ENCODE assay signal across 18 cellular contexts in genomic region chr17:32780721-32781120, GRCh38.
DNase-seq lines count a peak whose midpoint lies in the region; ATAC-seq, FAIRE-seq and TF ChIP-seq lines count a peak whose summit lies in the region.
"Had no signal": no experiment of that assay in that cellular context is flagged by ENCODE, and none has a peak within 500 bp of the region (broad histone marks: within the 10 kb centered on the region; RNA-seq: fewer than 3 reads in every experiment).

No MANE protein-coding gene starts in this region.

- no peak overlapping the region for H3K23ac ChIP-seq in mesenchymal stem cell (ENCODE audit: low read length in 2 of 2)

- H3K18ac ChIP-seq in mesenchymal stem cell (ENCODE audit: low read depth in 1 of 2, low read length in 2 of 2) = no peak overlapping the region

- peak; percentile 27 for FAIRE-seq in GM12878 (lab: Jason Lieb, UNC)
- FAIRE-seq in urothelium cell line (lab: Jason Lieb, UNC) = no peak
- FAIRE-seq: A549, D721Med had no signal

- H4K91ac ChIP-seq in mesenchymal stem cell (ENCODE audit: low read length) = no peak overlapping the region

- no peaks in the 10 kb centered on the region for H3K36me3 ChIP-seq in GM12878 (ENCODE audit: control insufficient read depth in 2 of 2, insufficient read depth in 2 of 2, low read length in 1 of 2)
- peaks cover 0 to 21% of the 10 kb centered on the region in 2 experiments for H3K36me3 ChIP-seq in mesenchymal stem cell (ENCODE audit: control insufficient read depth in 1 of 2, insufficient read depth in 2 of 2, low read depth in 1 of 2, low read length in 2 of 2)
- H3K36me3 ChIP-seq in H7 (replicated peaks; ENCODE audit: control insufficient read depth, insufficient read depth, low read length) = no peaks in the 10 kb centered on the region
- H3K36me3 ChIP-seq: BE2C, HAP-1 had no signal

- TF ChIP-seq RAD21 in GM12878 (IDR thresholded peaks at IDR 0.05; ENCODE audit: insufficient read depth, low read depth, low read length) = no peak

- peak; percentile 22; the same call in 1 of the 2 replicates for TF ChIP-seq CTCF in HFFc6 (IDR thresholded peaks at IDR 0.05)
- TF ChIP-seq CTCF in GM12878 (IDR thresholded peaks at IDR 0.05 in 2 of 3, conservative IDR thresholded peaks at IDR 0.05 in 1 of 3; ENCODE audit: control insufficient read depth in 2 of 3, extremely low read depth in 1 of 3, insufficient read depth in 1 of 3, low read depth in 3 of 3, low read length in 3 of 3) = no peak

- no peaks in the 10 kb centered on the region for H4K20me1 ChIP-seq in GM12878 (ENCODE audit: control insufficient read depth, insufficient read depth)

- H3K4me3 ChIP-seq in GM12878 (no peak overlapping the region), mesenchymal stem cell (ENCODE audit: insufficient read depth in 1 of 2, low read depth in 1 of 2, low read length in 2 of 2) (no peak overlapping the region), H7 (ENCODE audit: insufficient read depth, low read depth, low read length) (no peak overlapping the region)
- H3K4me3 ChIP-seq: A549, GM23248, HAP-1 had no signal

- no peaks in the 10 kb centered on the region; the same call in 1 of the 2 replicates for H3K27me3 Mint-ChIP-seq in HFFc6 (ENCODE audit: insufficient read depth)
- H3K27me3 Mint-ChIP-seq in T-helper 2 cell treated with Interferon-gamma antibody and Interleukin-4, amounts not matched to agents 5 μg/mL and 100 μg/mL, for 36 hours (ENCODE audit: low read depth) = peaks cover 5% of the 10 kb centered on the region
- H3K27me3 Mint-ChIP-seq: CD4-positive, alpha-beta memory T cell; IgD-negative memory B cell had no signal

- H3K27ac Mint-ChIP-seq in HFFc6 = peak overlapping the region; percentile 4; the same call in 1 of the 2 replicates
- H3K27ac Mint-ChIP-seq in T-helper 2 cell treated with Interferon-gamma antibody and Interleukin-4, amounts not matched to agents 5 μg/mL and 100 μg/mL, for 36 hours = no peak overlapping the region
- H3K27ac Mint-ChIP-seq: CD4-positive, alpha-beta memory T cell; IgD-negative memory B cell had no signal

- H3K4me1 Mint-ChIP-seq in HFFc6 (ENCODE audit: low read depth) = peaks cover 18% of the 10 kb centered on the region
- H3K4me1 Mint-ChIP-seq in T-helper 2 cell treated with Interferon-gamma antibody and Interleukin-4, amounts not matched to agents 5 μg/mL and 100 μg/mL, for 36 hours (ENCODE audit: low read depth) = no peaks in the 10 kb centered on the region
- H3K4me1 Mint-ChIP-seq: CD4-positive, alpha-beta memory T cell had no signal

- H3K4ac ChIP-seq in mesenchymal stem cell (ENCODE audit: low read depth in 1 of 2, low read length in 2 of 2) = no peak overlapping the region

- no peak for TF ChIP-seq EP300 in GM12878 (IDR thresholded peaks at IDR 0.05; ENCODE audit: borderline replicate concordance in 1 of 2, control insufficient read depth in 1 of 2, low read depth in 2 of 2, low read length in 2 of 2)

- intact Hi-C loops in GM12878 (cut with micrococcal nuclease; ENCODE audit: unreplicated experiment) = loop anchor here (5.0 kb wide), 2 partner anchors 47 to 217 kb away; no protein-coding TSS in a partner anchor

- CTCF ChIA-PET in GM12878 (lab: Yijun Ruan, JAX) = interaction anchor here (1.0 to 8.2 kb wide), 10 partner anchors 9 to 297 kb away, joined by 3 to 335 read pairs (median 16); partner anchors contain the start of gene MYO1D

- RAD21 ChIA-PET in GM12878 (lab: Charles Lee; ENCODE audit: unreplicated experiment) = interaction anchor here (3.5 to 4.1 kb wide), 2 partner anchors 97 to 156 kb away, joined by 37 to 183 read pairs; partner anchors contain the start of gene MYO1D

- no peak overlapping the region for H3K9ac ChIP-seq in GM12878 (ENCODE audit: control insufficient read depth, insufficient read depth, low read length)
- peak overlapping the region; percentile 3 for H3K9ac ChIP-seq in mesenchymal stem cell (ENCODE audit: low read length)
- H3K9ac ChIP-seq: GM23248 had no signal

- H3K27me3 ChIP-seq in GM12878 (replicated peaks in 1 of 2; ENCODE audit: control insufficient read depth in 2 of 2, insufficient read depth in 2 of 2, low read length in 1 of 2) (no peaks in the 10 kb centered on the region), mesenchymal stem cell (ENCODE audit: control insufficient read depth in 1 of 2, insufficient read depth in 1 of 2, low read length in 2 of 2) (no peaks in the 10 kb centered on the region), H7 (ENCODE audit: control insufficient read depth, insufficient read depth, low read length) (no peaks in the 10 kb centered on the region)
- H3K27me3 ChIP-seq: BE2C had no signal

- no peaks in the 10 kb centered on the region for H3K79me2 ChIP-seq in GM12878 (ENCODE audit: control insufficient read depth, insufficient read depth, low read length)

- H3K79me1 ChIP-seq in mesenchymal stem cell (replicated peaks; ENCODE audit: low read length, poor library complexity, severe bottlenecking) = no peaks in the 10 kb centered on the region

- H2BK120ac ChIP-seq in mesenchymal stem cell (ENCODE audit: low read depth, low read length) = no peak overlapping the region

- no peaks in the 10 kb centered on the region for H3K9me3 ChIP-seq in GM12878 (replicated peaks; ENCODE audit: control insufficient read depth, insufficient read depth, low read length)
- H3K9me3 ChIP-seq in mesenchymal stem cell (ENCODE audit: control insufficient read depth, low read length) = no peaks in the 10 kb centered on the region
- H3K9me3 ChIP-seq: A549, BE2C, HAP-1 had no signal

- POLR2A ChIA-PET in GM12878 (lab: Charles Lee) = interaction anchor here (0.8 kb wide), 1 partner anchor 9 kb away, joined by 3 read pairs; no protein-coding TSS in a partner anchor

- H3K36me3 Mint-ChIP-seq in HFFc6 (ENCODE audit: low read depth) = no peaks in the 10 kb centered on the region
- no peaks in the 10 kb centered on the region for H3K36me3 Mint-ChIP-seq in T-helper 2 cell treated with Interferon-gamma antibody and Interleukin-4, amounts not matched to agents 5 μg/mL and 100 μg/mL, for 36 hours (ENCODE audit: low read depth)
- H3K36me3 Mint-ChIP-seq: IgD-negative memory B cell had no signal

- SMC1A ChIA-PET in GM12878 (lab: Charles Lee; ENCODE audit: uncharacterized antibody, unreplicated experiment) = interaction anchor here (0.7 to 7.8 kb wide), 9 partner anchors 10 to 297 kb away, joined by 3 to 248 read pairs (median 14); partner anchors contain the start of gene MYO1D

- no TSS peak for BruUV-seq in GM12878 (replicated peaks; lab: Mats Ljungman, UMichigan)

- TF ChIP-seq POLR2A in GM12878 (IDR thresholded peaks at IDR 0.05; ENCODE audit: low read depth, low read length) = no peak

- peaks cover 3% of the 10 kb centered on the region for H3K4me1 ChIP-seq in GM12878 (ENCODE audit: control insufficient read depth, insufficient read depth, low read length)
- H3K4me1 ChIP-seq in mesenchymal stem cell (ENCODE audit: control insufficient read depth, insufficient read depth, low read depth, low read length) = no peaks in the 10 kb centered on the region
- H3K4me1 ChIP-seq: BE2C, HAP-1 had no signal

- H3K14ac ChIP-seq in mesenchymal stem cell (ENCODE audit: low read length in 2 of 2) = no peak overlapping the region

- H4K8ac ChIP-seq in mesenchymal stem cell (ENCODE audit: low read length) = no peak overlapping the region

- DNase-seq in HFFc6 (no peak), GM12878 (ENCODE audit: low read depth, low spot score) (no peak), mesenchymal stem cell (no peak), left lobe of liver (ENCODE audit: low spot score) (no peak), urothelium cell line (ENCODE audit: low spot score) (no peak), H7 (no peak)
- DNase-seq in T-helper 2 cell treated with Interferon-gamma antibody and Interleukin-4, amounts not matched to agents 5 μg/mL and 100 μg/mL, for 36 hours (ENCODE audit: low spot score) = no peak
- DNase-seq: BE2C; CD4-positive, alpha-beta memory T cell; DMS153; DMS79 treated with DMSO at 0.1 percent for 48 hours; GF-D8; GM23248 had no signal

- ATAC-seq in GM12878 (no peak), left lobe of liver (no peak)
- ATAC-seq: A549 had no signal

- H3K27ac ChIP-seq in GM12878 (ENCODE audit: control insufficient read depth, insufficient read depth) (no peak overlapping the region), mesenchymal stem cell (ENCODE audit: low read length, poor library complexity, severe bottlenecking) (no peak overlapping the region)
- H3K27ac ChIP-seq: A549, C4-2B, GM23248 had no signal

- no peaks in the 10 kb centered on the region for H3K9me3 Mint-ChIP-seq in HFFc6
- no peaks in the 10 kb centered on the region for H3K9me3 Mint-ChIP-seq in T-helper 2 cell treated with Interferon-gamma antibody and Interleukin-4, amounts not matched to agents 5 μg/mL and 100 μg/mL, for 36 hours
- H3K9me3 Mint-ChIP-seq: CD4-positive, alpha-beta memory T cell; IgD-negative memory B cell had no signal

- in situ Hi-C loops in GM12878 (cut with MboI) = loop anchor here (5.0 to 10.0 kb wide), 3 partner anchors 102 to 157 kb away; no protein-coding TSS in a partner anchor

- no peak overlapping the region for H2BK5ac ChIP-seq in mesenchymal stem cell (ENCODE audit: low read depth, low read length, poor library complexity, severe bottlenecking)

- no peak overlapping the region for H2BK15ac ChIP-seq in mesenchymal stem cell (ENCODE audit: low read depth, poor library complexity, severe bottlenecking)

- H2AK5ac ChIP-seq in mesenchymal stem cell (ENCODE audit: low read length, severe bottlenecking) = no peak overlapping the region

- 84% methylated on average over 6 of the region's 6 CpGs for WGBS in GM12878 (ENCODE audit: insufficient coverage, insufficient replicate concordance, low lambda C conversion rate, missing lambda C conversion rate)
- 86% methylated on average over 6 of the region's 6 CpGs for WGBS in mesenchymal stem cell

- no peak overlapping the region for H3K4me3 Mint-ChIP-seq in HFFc6
- no peak overlapping the region for H3K4me3 Mint-ChIP-seq in T-helper 2 cell treated with Interferon-gamma antibody and Interleukin-4, amounts not matched to agents 5 μg/mL and 100 μg/mL, for 36 hours
- H3K4me3 Mint-ChIP-seq: CD4-positive, alpha-beta memory T cell; IgD-negative memory B cell had no signal

- no peak overlapping the region for H2AFZ ChIP-seq in GM12878 (ENCODE audit: control insufficient read depth, low read depth, low read length)
- no peak overlapping the region for H2AFZ ChIP-seq in mesenchymal stem cell (ENCODE audit: low read depth, low read length)
- H2AFZ ChIP-seq: GM23248 had no signal

- no peak overlapping the region for H2BK12ac ChIP-seq in mesenchymal stem cell (ENCODE audit: low read length in 2 of 2)

- no peak overlapping the region for H3K4me2 ChIP-seq in GM12878 (ENCODE audit: control insufficient read depth, insufficient read depth)
- no peak overlapping the region for H3K4me2 ChIP-seq in mesenchymal stem cell (ENCODE audit: low read length, poor library complexity, severe bottlenecking)
- H3K4me2 ChIP-seq: A549 had no signal

TF ChIP-seq in GM12878, 131 proteins besides CTCF, POLR2A, EP300 and RAD21 (continues in another document):
- no peak for TF ChIP-seq USF1 (IDR thresholded peaks at IDR 0.05; ENCODE audit: borderline replicate concordance, extremely low read length, insufficient read depth, low read depth, low read length)
